In genomic region chr18:48100168-48100495, GRCh38 we compare ENCODE assay signal across 20 cellular contexts.
DNase-seq lines count a peak whose midpoint lies in the region; ATAC-seq, FAIRE-seq and TF ChIP-seq lines count a peak whose summit lies in the region.
"Had no signal": no experiment of that assay in that cellular context is flagged by ENCODE, and none has a peak within 500 bp of the region (broad histone marks: within the 10 kb centered on the region; RNA-seq: fewer than 3 reads in every experiment).

No MANE protein-coding gene starts in this region.

- POLR2A ChIA-PET in H1 (lab: Charles Lee; ENCODE audit: partially characterized antibody): interaction anchor here (1.5 kb wide), 1 partner anchor 16 kb away, joined by 3 read pairs; no protein-coding TSS in a partner anchor

- no peaks in the 10 kb centered on the region for H3K23me2 ChIP-seq in H1 (ENCODE audit: low read depth, low read length)

- no peak overlapping the region for H4K91ac ChIP-seq in H1 (replicated peaks; ENCODE audit: insufficient read length, low read length)

- intact Hi-C loops in right cardiac atrium (cut with DNase I): no loop called here

- CTCF ChIA-PET in H1 (lab: Charles Lee; ENCODE audit: partially characterized antibody): interaction anchor here (1.0 to 1.3 kb wide), 4 partner anchors 24 to 82 kb away, joined by 3 to 5 read pairs (median 4); no protein-coding TSS in a partner anchor
- CTCF ChIA-PET in activated CD8-positive, alpha-beta memory T cell treated with anti-CD3 and anti-CD28 coated beads, Interleukin-2, amount 10 ng/mL, durations not matched to agents 7 days and 5 days (lab: Charles Lee): no interaction called here

- no peak for TF ChIP-seq EP300 in H1 (IDR thresholded peaks at IDR 0.05; ENCODE audit: borderline replicate concordance in 1 of 2, low read depth in 2 of 2, low read length in 2 of 2)

- H3K9me3 Mint-ChIP-seq in GM23338 (no peaks in the 10 kb centered on the region), nephron progenitor cell (no peaks in the 10 kb centered on the region)
- no peaks in the 10 kb centered on the region for H3K9me3 Mint-ChIP-seq in activated CD8-positive, alpha-beta memory T cell treated with anti-CD3 and anti-CD28 coated beads, Interleukin-2, amount 10 ng/mL, durations not matched to agents 7 days and 5 days (ENCODE audit: low read depth)
- H3K9me3 Mint-ChIP-seq: CD4-positive, alpha-beta memory T cell had no signal

- peaks cover 5% of the 10 kb centered on the region for H3K27me3 Mint-ChIP-seq in GM23338 (ENCODE audit: insufficient read depth, low read depth, poor library complexity)
- peaks cover 4% of the 10 kb centered on the region for H3K27me3 Mint-ChIP-seq in nephron progenitor cell (ENCODE audit: low read depth, poor library complexity)
- H3K27me3 Mint-ChIP-seq in activated CD8-positive, alpha-beta memory T cell treated with anti-CD3 and anti-CD28 coated beads, Interleukin-2, amount 10 ng/mL, durations not matched to agents 7 days and 5 days: peaks cover 49% of the 10 kb centered on the region

- H2BK15ac ChIP-seq in H1 (ENCODE audit: low read length): no peak overlapping the region

- H3K4me3 Mint-ChIP-seq in GM23338 (peak overlapping the region; percentile 51; the same call in 1 of the 3 replicates), nephron progenitor cell (peak overlapping the region; percentile 29)
- H3K4me3 Mint-ChIP-seq in activated CD8-positive, alpha-beta memory T cell treated with anti-CD3 and anti-CD28 coated beads, Interleukin-2, amount 10 ng/mL, durations not matched to agents 7 days and 5 days: no peak overlapping the region
- H3K4me3 Mint-ChIP-seq: CD4-positive, alpha-beta memory T cell had no signal

- no peak overlapping the region for H3K9ac ChIP-seq in H1 (replicated peaks in 1 of 4; ENCODE audit: extremely low read depth in 1 of 4, low read depth in 3 of 4, low read length in 3 of 4)
- H3K9ac ChIP-seq: BLaER1 had no signal

- H3K4ac ChIP-seq in H1 (replicated peaks; ENCODE audit: insufficient read length, low read depth, low read length): no peak overlapping the region

- H3K27ac Mint-ChIP-seq in GM23338 (no peak overlapping the region), nephron progenitor cell (peak overlapping the region; percentile 90)
- H3K27ac Mint-ChIP-seq in activated CD8-positive, alpha-beta memory T cell treated with anti-CD3 and anti-CD28 coated beads, Interleukin-2, amount 10 ng/mL, durations not matched to agents 7 days and 5 days: no peak overlapping the region
- H3K27ac Mint-ChIP-seq: CD4-positive, alpha-beta memory T cell had no signal

- H2BK12ac ChIP-seq in H1 (ENCODE audit: low read depth, low read length): 0 out of 2 replicates have a peak overlapping the region, but pooled peaks have one; percentile 51

- H3K27ac ChIP-seq in GM23338 (ENCODE audit: low read depth) (no peak overlapping the region), H1 (ENCODE audit: low read depth, low read length) (no peak overlapping the region), right cardiac atrium (ENCODE audit: low read length) (no peak overlapping the region)
- H3K27ac ChIP-seq: BLaER1, RWPE1, SJSA1 had no signal

- H3K79me2 ChIP-seq in GM23338 (replicated peaks; ENCODE audit: insufficient read depth) (no peaks in the 10 kb centered on the region), H1 (ENCODE audit: control insufficient read depth in 1 of 2, insufficient read depth in 2 of 2, low read length in 2 of 2) (no peaks in the 10 kb centered on the region)

- H3K9me3 ChIP-seq in H1 (ENCODE audit: insufficient read depth in 2 of 2, low read depth in 1 of 2, low read length in 1 of 2) (no peaks in the 10 kb centered on the region), right cardiac atrium (ENCODE audit: control insufficient read depth, low read length) (no peaks in the 10 kb centered on the region)
- H3K9me3 ChIP-seq: BLaER1, HAP-1, SJSA1 had no signal

- H3K4me3 ChIP-seq in GM23338: no peak overlapping the region
- H3K4me3 ChIP-seq in H1 (ENCODE audit: extremely low read depth in 1 of 4, insufficient read depth in 2 of 4, low read depth in 3 of 4, low read length in 4 of 4): peak overlapping the region in 1 of 4 experiments; percentile 46; a peak in 1 of 8 replicates
- H3K4me3 ChIP-seq in right cardiac atrium (ENCODE audit: low read length): no peak overlapping the region
- H3K4me3 ChIP-seq: BLaER1, HAP-1, SJSA1 had no signal

- TF ChIP-seq RAD21 in H1 (IDR thresholded peaks at IDR 0.05 in 1 of 2, conservative IDR thresholded peaks at IDR 0.05 in 1 of 2; ENCODE audit: low read depth in 2 of 2, low read length in 2 of 2): no peak

- peak overlapping the region; percentile 55; the same call in 1 of the 2 replicates for H2BK20ac ChIP-seq in H1 (ENCODE audit: low read length)

- no peaks in the 10 kb centered on the region for H4K20me1 ChIP-seq in GM23338 (replicated peaks; ENCODE audit: insufficient read depth)
- H4K20me1 ChIP-seq in H1 (replicated peaks in 1 of 2; ENCODE audit: control insufficient read depth in 1 of 2, insufficient read depth in 2 of 2, low read length in 2 of 2): no peaks in the 10 kb centered on the region
- H4K20me1 ChIP-seq: BLaER1 had no signal

- TF ChIP-seq CTCF in GM23338 (conservative IDR thresholded peaks at IDR 0.05; ENCODE audit: low read depth in 2 of 2) (no peak), H1 (IDR thresholded peaks at IDR 0.05; ENCODE audit: control extremely low read depth in 1 of 3, insufficient read depth in 1 of 3, low read depth in 1 of 3, low read length in 3 of 3) (no peak), nephron progenitor cell (IDR thresholded peaks at IDR 0.05) (no peak)

- no peak overlapping the region for H4K5ac ChIP-seq in H1 (ENCODE audit: insufficient read length, low read depth, low read length)

- no peak for TF ChIP-seq POLR2A in H1 (IDR thresholded peaks at IDR 0.05; ENCODE audit: control extremely low read depth in 1 of 2, low read depth in 2 of 2, low read length in 2 of 2)

- 0 out of 2 replicates have a peak overlapping the region, but pooled peaks have one; percentile 19 for H2BK5ac ChIP-seq in H1 (ENCODE audit: low read depth, low read length)

- H3K36me3 ChIP-seq in GM23338 (ENCODE audit: insufficient read depth): no peaks in the 10 kb centered on the region
- H3K36me3 ChIP-seq in H1 (ENCODE audit: control insufficient read depth in 2 of 4, insufficient read depth in 4 of 4, low read length in 3 of 4): no peaks in the 10 kb centered on the region
- H3K36me3 ChIP-seq: BLaER1, HAP-1, SJSA1 had no signal

- no peak overlapping the region for H3K56ac ChIP-seq in H1 (replicated peaks; ENCODE audit: insufficient read length, low read depth, low read length)

- no peaks in the 10 kb centered on the region for H3F3A ChIP-seq in GM23338 (replicated peaks; ENCODE audit: low read depth)

- H3K4me1 Mint-ChIP-seq in GM23338: peaks cover 22% of the 10 kb centered on the region
- H3K4me1 Mint-ChIP-seq in nephron progenitor cell: peaks cover 56% of the 10 kb centered on the region
- H3K4me1 Mint-ChIP-seq in activated CD8-positive, alpha-beta memory T cell treated with anti-CD3 and anti-CD28 coated beads, Interleukin-2, amount 10 ng/mL, durations not matched to agents 7 days and 5 days: no peaks in the 10 kb centered on the region
- H3K4me1 Mint-ChIP-seq: CD4-positive, alpha-beta memory T cell had no signal

- H3K79me1 ChIP-seq in H1 (ENCODE audit: low read depth, low read length): no peaks in the 10 kb centered on the region

- H3K18ac ChIP-seq in H1 (ENCODE audit: extremely low read depth, low read length): 0 out of 2 replicates have a peak overlapping the region, but pooled peaks have one; percentile 27

- ATAC-seq in GM23338 (no peak), right cardiac atrium (no peak)
- no peak for ATAC-seq in activated CD8-positive, alpha-beta memory T cell treated with anti-CD3 and anti-CD28 coated beads, Interleukin-2, amount 10 ng/mL, durations not matched to agents 7 days and 5 days

- no peak overlapping the region for H2BK120ac ChIP-seq in H1 (replicated peaks; ENCODE audit: low read depth, low read length)

- no peak overlapping the region for H2AK5ac ChIP-seq in H1 (ENCODE audit: low read depth, low read length)

- no peak overlapping the region for H3K14ac ChIP-seq in H1 (ENCODE audit: insufficient read length)

- DNase-seq in GM23338 (ENCODE audit: low spot score): no peak
- DNase-seq in NCI-H2227 (lab: John Stamatoyannopoulos, UW; ENCODE audit: unreplicated experiment): peak; percentile 83
- no peak for DNase-seq in H1 (ENCODE audit: low read depth in 1 of 2, low spot score in 2 of 2)
- no peak for DNase-seq in nephron progenitor cell
- no peak for DNase-seq in activated CD8-positive, alpha-beta memory T cell treated with anti-CD3 and anti-CD28 coated beads, Interleukin-2, amount 10 ng/mL, durations not matched to agents 7 days and 5 days
- DNase-seq in ureter (ENCODE audit: low spot score): no peak
- no peak for DNase-seq in right cardiac atrium
- no peak for DNase-seq in GM19239 (ENCODE audit: insufficient read length, low spot score)
- DNase-seq: Calu3; CD4-positive, alpha-beta memory T cell; KG1; NCI-H1105 treated with DMSO at 0.1 percent for 48 hours; NCI-H1930; NCI-H446 treated with DMSO at 0.1 percent for 48 hours had no signal

- no peaks in the 10 kb centered on the region for H3K9me2 ChIP-seq in GM23338 (ENCODE audit: insufficient read depth)

- H4K8ac ChIP-seq in H1 (ENCODE audit: extremely low read depth, insufficient read depth, low read length): no peak overlapping the region

- H3K4me1 ChIP-seq in GM23338 (ENCODE audit: insufficient read depth) (peaks cover 14% of the 10 kb centered on the region), H1 (replicated peaks in 1 of 4; ENCODE audit: control insufficient read depth in 3 of 4, insufficient read depth in 4 of 4, low read length in 3 of 4) (peaks cover 2 to 12% (median 6%) of the 10 kb centered on the region in 4 experiments), right cardiac atrium (ENCODE audit: control insufficient read depth, insufficient read depth, low read length) (no peaks in the 10 kb centered on the region)
- H3K4me1 ChIP-seq: HAP-1, SJSA1 had no signal

- H3K4me2 ChIP-seq in GM23338: peak overlapping the region; percentile 53
- H3K4me2 ChIP-seq in H1 (ENCODE audit: insufficient read depth in 1 of 2, low read depth in 2 of 2, low read length in 2 of 2): peak overlapping the region in 1 of 2 experiments; percentile 58; a peak in 2 of 4 replicates

- H3K27me3 ChIP-seq in GM23338 (ENCODE audit: insufficient read depth) (no peaks in the 10 kb centered on the region), H1 (replicated peaks in 1 of 4; ENCODE audit: control insufficient read depth in 3 of 4, extremely low read depth in 1 of 4, insufficient read depth in 3 of 4, low read length in 3 of 4) (0 out of 7 replicates have a peak, but pooled peaks cover 0 to 2% (median 0%) of the 10 kb centered on the region in 4 experiments), right cardiac atrium (ENCODE audit: control insufficient read depth, insufficient read depth) (no peaks in the 10 kb centered on the region)
- H3K27me3 ChIP-seq: BLaER1 had no signal

- FAIRE-seq in H1 (lab: Jason Lieb, UNC): no peak
- FAIRE-seq in GM19239 (lab: Jason Lieb, UNC): no peak
- FAIRE-seq: GM12891, GM18507 had no signal

- peak overlapping the region; percentile 94 for H2AFZ ChIP-seq in GM23338
- peak overlapping the region; percentile 41; the same call in 1 of the 2 replicates for H2AFZ ChIP-seq in H1 (ENCODE audit: low read length)

- no peak overlapping the region for H3K23ac ChIP-seq in H1 (ENCODE audit: insufficient read length)

- WGBS in H1 (ENCODE audit: extremely low coverage in 1 of 2, insufficient coverage in 1 of 2, insufficient read length in 1 of 2, insufficient replicate concordance in 2 of 2, low coverage in 1 of 2, low lambda C conversion rate in 2 of 2, missing lambda C conversion rate in 1 of 2), 2 experiments: 73% methylated on average over 6 of the region's 6 CpGs; no CpG with 5 or more reads in 1 of the 2 experiments
- 46% methylated on average over 6 of the region's 6 CpGs for WGBS in right cardiac atrium

- H3K36me3 Mint-ChIP-seq in GM23338 (ENCODE audit: low read depth): no peaks in the 10 kb centered on the region
- H3K36me3 Mint-ChIP-seq in nephron progenitor cell (ENCODE audit: low read depth): no peaks in the 10 kb centered on the region
- H3K36me3 Mint-ChIP-seq in activated CD8-positive, alpha-beta memory T cell treated with anti-CD3 and anti-CD28 coated beads, Interleukin-2, amount 10 ng/mL, durations not matched to agents 7 days and 5 days: no peaks in the 10 kb centered on the region
- H3K36me3 Mint-ChIP-seq: CD4-positive, alpha-beta memory T cell had no signal
